Comparison of ENCODE assay signal across 8 cellular contexts in genomic region chr1:32201011-32201855, GRCh38. TPM values are rescaled to one million over a fixed set of nuclear protein-coding genes. Genes with fewer than 3 reads are reported as not detected.
A peak's percentile ranks its signal among the peaks of the same experiment; 100 is the strongest.
DNase-seq lines count a peak whose midpoint lies in the region; ATAC-seq and TF ChIP-seq lines count a peak whose summit lies in the region.

No MANE protein-coding gene starts in this region.

- H3K27ac ChIP-seq in esophagus muscularis mucosa (replicated peaks in 1 of 4): peak overlapping the region; percentile 84 to 90 (median 88)

- H3K36me3 ChIP-seq in esophagus muscularis mucosa: peaks cover 8 to 23% (median 19%) of the 10 kb centered on the region in 4 donors

- DNase-seq in CMK (ENCODE audit: low read depth) (peak; percentile 80), NOMO-1 treated with DMSO at 0.1 percent for 48 hours (lab: John Stamatoyannopoulos, UW; ENCODE audit: unreplicated experiment) (peak; percentile 63), esophagus muscularis mucosa (ENCODE audit: extremely low spot score) (peak; percentile 95)
- peak; percentile 74 for DNase-seq in activated T-cell treated with anti-CD3 and anti-CD28 coated beads, Interleukin-2, amount 50 U/mL, for 1 hour
- DNase-seq in naive thymus-derived CD8-positive, alpha-beta T cell: peak; percentile 64 to 90 (median 76)
- DNase-seq in stimulated activated naive CD8-positive, alpha-beta T cell treated with anti-CD3 and anti-CD28 coated beads, Interleukin-15, Interleukin-2, amounts not matched to agents 100 U/mL and 50 U/mL, for 24 hours: peak; percentile 90

- peak overlapping the region; percentile 66 to 73 (median 68) for H3K4me3 ChIP-seq in esophagus muscularis mucosa

- TF ChIP-seq POLR2A in esophagus muscularis mucosa (IDR thresholded peaks at IDR 0.05; ENCODE audit: low read depth): no peak

- intact Hi-C loops in esophagus muscularis mucosa (cut with DNase I): no loop called here

- peaks cover 0 to 12% (median 1%) of the 10 kb centered on the region in 3 donors for H3K36me3 Mint-ChIP-seq in naive thymus-derived CD8-positive, alpha-beta T cell

- no peak for TF ChIP-seq EP300 in esophagus muscularis mucosa (IDR thresholded peaks at IDR 0.05)

- POLR2A ChIA-PET in naive thymus-derived CD8-positive, alpha-beta T cell (lab: Charles Lee): interaction anchor here (0.5 to 2.5 kb wide), 17 partner anchors 11 to 889 kb away, joined by 3 to 23 read pairs (median 4); partner anchors contain the start of genes BSDC1, LCK, MARCKSL1 and TXLNA

- no peaks in the 10 kb centered on the region for H3K9me3 Mint-ChIP-seq in naive thymus-derived CD8-positive, alpha-beta T cell

- no peaks in the 10 kb centered on the region for H3K9me3 ChIP-seq in esophagus muscularis mucosa

- H3K4me1 ChIP-seq in esophagus muscularis mucosa: peaks cover 39 to 54% (median 44%) of the 10 kb centered on the region in 4 donors

- H3K4me1 Mint-ChIP-seq in naive thymus-derived CD8-positive, alpha-beta T cell: peaks cover 33 to 60% (median 56%) of the 10 kb centered on the region in 4 donors

- peak overlapping the region; percentile 89 to 98 (median 94) for H3K27ac Mint-ChIP-seq in naive thymus-derived CD8-positive, alpha-beta T cell

- no peaks in the 10 kb centered on the region for H3K27me3 ChIP-seq in esophagus muscularis mucosa

- H3K4me3 Mint-ChIP-seq in naive thymus-derived CD8-positive, alpha-beta T cell: peak overlapping the region; percentile 86 to 97 (median 95)

- 5% methylated on average over 21 of the region's 26 CpGs for WGBS in esophagus muscularis mucosa

- ATAC-seq in GM21737 (IDR thresholded peaks at IDR 0.05; ENCODE audit: unreplicated experiment) (peak; percentile 45), HG03095 (IDR thresholded peaks at IDR 0.05; ENCODE audit: unreplicated experiment) (no peak)
- ATAC-seq in naive thymus-derived CD8-positive, alpha-beta T cell: peak; percentile 68 to 70
- ATAC-seq in stimulated activated naive CD8-positive, alpha-beta T cell treated with anti-CD3 and anti-CD28 coated beads, Interleukin-15, Interleukin-2, amounts not matched to agents 100 U/mL and 50 U/mL, for 24 hours: peak; percentile 56

- no peak for TF ChIP-seq CTCF in esophagus muscularis mucosa (IDR thresholded peaks at IDR 0.05)

- no peaks in the 10 kb centered on the region for H3K27me3 Mint-ChIP-seq in naive thymus-derived CD8-positive, alpha-beta T cell

RNA-seq across cellular contexts. Expression of gene CCDC28B, which starts 0.8 kb away (rescaled TPM):
- total RNA-seq in esophagus muscularis mucosa: 1 to 10 TPM; 5.0 to 7.8 (median 6.5) TPM
- total RNA-seq in naive thymus-derived CD8-positive, alpha-beta T cell: 1 to 10 TPM; 6.5 to 7.0 TPM
- polyA plus RNA-seq in naive thymus-derived CD8-positive, alpha-beta T cell: 10 to 100 TPM; 15.4 to 17.3 (median 16.3) TPM

RNA-seq across cellular contexts. Expression of gene IQCC, which starts 4.2 kb away (rescaled TPM):
- 1 to 10 TPM in 3 of 4 donors, under 1 TPM in 1; 0.66 to 2.1 (median 1.1) TPM for total RNA-seq in esophagus muscularis mucosa
- total RNA-seq in naive thymus-derived CD8-positive, alpha-beta T cell: 1 to 10 TPM; 1.7 to 2.1 TPM
- under 1 TPM; 0.60 to 0.92 (median 0.73) TPM for polyA plus RNA-seq in naive thymus-derived CD8-positive, alpha-beta T cell

RNA-seq across cellular contexts. Expression of gene DCDC2B, which starts 7.7 kb away (rescaled TPM):
- total RNA-seq in esophagus muscularis mucosa: not detected
- total RNA-seq in naive thymus-derived CD8-positive, alpha-beta T cell: under 1 TPM in 1 of 2 experiments, not detected in 1; 0.22 TPM
- under 1 TPM in 1 of 3 donors, not detected in 2; 0.08 TPM for polyA plus RNA-seq in naive thymus-derived CD8-positive, alpha-beta T cell

RNA-seq across cellular contexts. Expression of gene TMEM234, which starts 20.9 kb away (rescaled TPM):
- total RNA-seq in esophagus muscularis mucosa: 1 to 10 TPM; 6.6 to 10.0 (median 8.2) TPM
- 10 to 100 TPM; 24.3 to 26.4 TPM for total RNA-seq in naive thymus-derived CD8-positive, alpha-beta T cell
- 1 to 10 TPM; 2.1 to 4.9 (median 4.4) TPM for polyA plus RNA-seq in naive thymus-derived CD8-positive, alpha-beta T cell

RNA-seq across cellular contexts. Expression of gene EIF3I, which starts 21.0 kb away (rescaled TPM):
- total RNA-seq in esophagus muscularis mucosa: 100 to 1,000 TPM; 141 to 214 (median 167) TPM
- 10 to 100 TPM; 80.3 to 96.9 TPM for total RNA-seq in naive thymus-derived CD8-positive, alpha-beta T cell
- 100 to 1,000 TPM; 167 to 181 (median 179) TPM for polyA plus RNA-seq in naive thymus-derived CD8-positive, alpha-beta T cell
